Comparison of ENCODE assay signal across 20 cellular contexts in genomic region chr2:39733070-39733674, GRCh38. TPM values are rescaled to one million over a fixed set of nuclear protein-coding genes. Genes with fewer than 3 reads are reported as not detected.
DNase-seq lines count a peak whose midpoint lies in the region; FAIRE-seq and TF ChIP-seq lines count a peak whose summit lies in the region.
"Had no signal": no experiment of that assay in that cellular context is flagged by ENCODE, and none has a peak within 500 bp of the region (broad histone marks: within the 10 kb centered on the region; RNA-seq: fewer than 3 reads in every experiment).

No MANE protein-coding gene starts in this region.

- in situ Hi-C loops in mammary epithelial cell (cut with MboI; ENCODE audit: low sequenced_read_pairs in 2 of 2) (no loop called here), KBM-7 (cut with MboI; ENCODE audit: low pct_unique_long_range_greater_than_20kb, low sequenced_read_pairs) (no loop called here)

- H3K36me3 Mint-ChIP-seq in MCF 10A (ENCODE audit: insufficient read depth, unreplicated experiment) = peaks cover 64% of the 10 kb centered on the region
- peaks cover 7% of the 10 kb centered on the region for H3K36me3 Mint-ChIP-seq in astrocyte (ENCODE audit: low read depth, unreplicated experiment)

- no peaks in the 10 kb centered on the region for H3K9me3 ChIP-seq in mammary epithelial cell (replicated peaks; ENCODE audit: insufficient read depth, low read length)
- no peaks in the 10 kb centered on the region for H3K9me3 ChIP-seq in astrocyte (ENCODE audit: insufficient read depth, low read depth, low read length)
- H3K9me3 ChIP-seq: SK-N-SH had no signal

- no peak for TF ChIP-seq CTCF in mammary epithelial cell (conservative IDR thresholded peaks at IDR 0.05 in 1 of 2, IDR thresholded peaks at IDR 0.05 in 1 of 2; ENCODE audit: extremely low read depth in 1 of 2, insufficient read depth in 1 of 2, low read depth in 1 of 2, low read length in 2 of 2)
- no peak for TF ChIP-seq CTCF in MCF 10A (IDR thresholded peaks at IDR 0.05; ENCODE audit: unreplicated experiment)
- TF ChIP-seq CTCF in astrocyte (IDR thresholded peaks at IDR 0.05; ENCODE audit: insufficient read depth, low read depth, low read length) = no peak
- TF ChIP-seq CTCF in foreskin fibroblast (IDR thresholded peaks at IDR 0.05; ENCODE audit: low read depth, low read length) = no peak

- H3K27ac Mint-ChIP-seq in MCF 10A (ENCODE audit: low read depth, unreplicated experiment) (no peak overlapping the region), astrocyte (ENCODE audit: unreplicated experiment) (no peak overlapping the region)

- H3K79me2 ChIP-seq in mammary epithelial cell (ENCODE audit: insufficient read depth, low read length) (peaks cover 51% of the 10 kb centered on the region), astrocyte (ENCODE audit: insufficient read depth, low read length) (peaks cover 51% of the 10 kb centered on the region)

- intact Hi-C loops in mammary epithelial cell (cut with micrococcal nuclease) (no loop called here), MCF 10A (cut with micrococcal nuclease) (loop anchor here (5.0 kb wide), 1 partner anchor 786 kb away; no protein-coding TSS in a partner anchor)

- no peak for FAIRE-seq in astrocyte (lab: Jason Lieb, UNC)
- FAIRE-seq: D721Med, GM19239, H1 had no signal

- H3K9me3 Mint-ChIP-seq in MCF 10A (ENCODE audit: unreplicated experiment) = no peaks in the 10 kb centered on the region
- H3K9me3 Mint-ChIP-seq in astrocyte (ENCODE audit: unreplicated experiment) = peaks cover 4% of the 10 kb centered on the region

- H3K27me3 ChIP-seq in mammary epithelial cell (ENCODE audit: insufficient read depth, low read length) = no peaks in the 10 kb centered on the region
- H3K27me3 ChIP-seq in astrocyte (ENCODE audit: insufficient read depth, low read length) = no peaks in the 10 kb centered on the region

- DNase-seq in mammary epithelial cell = no peak
- no peak for DNase-seq in MCF 10A (ENCODE audit: unreplicated experiment)
- peak; percentile 53 for DNase-seq in astrocyte (ENCODE audit: low read depth)
- DNase-seq in foreskin fibroblast = peak; percentile 53 to 67
- peak; percentile 61 for DNase-seq in superior temporal gyrus (ENCODE audit: extremely low spot score)
- no peak for DNase-seq in kidney glomerular epithelial cell (lab: John Stamatoyannopoulos, UW)
- no peak for DNase-seq in KBM-7
- no peak for DNase-seq in KG1 (lab: John Stamatoyannopoulos, UW)
- DNase-seq: 8988T, DND-41, GF-D8, NCI-H1417 treated with DMSO at 0.1 percent for 48 hours, NCI-H1930, NCI-H226, SHP77 treated with DMSO at 0.1 percent for 48 hours, SK-N-SH had no signal

- H3K4me2 ChIP-seq in mammary epithelial cell (ENCODE audit: insufficient read depth, low read depth, low read length) = no peak overlapping the region
- no peak overlapping the region for H3K4me2 ChIP-seq in astrocyte (ENCODE audit: low read length)
- H3K4me2 ChIP-seq: SK-N-SH had no signal

- H3K4me3 Mint-ChIP-seq in MCF 10A (ENCODE audit: unreplicated experiment) (no peak overlapping the region), astrocyte (ENCODE audit: unreplicated experiment) (no peak overlapping the region)

- TSS peak; percentile 4 for BruUV-seq in mammary epithelial cell (replicated peaks; lab: Mats Ljungman, UMichigan)
- no TSS peak for BruUV-seq in MCF 10A (replicated peaks; lab: Mats Ljungman, UMichigan)

- dilution Hi-C loops in mammary epithelial cell (cut with HindIII; ENCODE audit: low sequenced_read_pairs) = no loop called here

- H3K4me3 ChIP-seq in mammary epithelial cell (replicated peaks in 1 of 3; ENCODE audit: insufficient read depth in 1 of 3, low read depth in 2 of 3, low read length in 3 of 3) (no peak overlapping the region), astrocyte (ENCODE audit: insufficient read depth, low read depth, low read length) (no peak overlapping the region), foreskin fibroblast (ENCODE audit: low read depth in 1 of 2, low read length in 2 of 2) (no peak overlapping the region)

- POLR2A ChIA-PET in MCF 10A (lab: Yijun Ruan, JAX) = interaction anchor here (1.4 kb wide), 1 partner anchor 13 kb away, joined by 4 read pairs; no protein-coding TSS in a partner anchor

- H3K27ac ChIP-seq in mammary epithelial cell (ENCODE audit: insufficient read depth, low read depth, low read length) (no peak overlapping the region), astrocyte (ENCODE audit: low read depth, low read length) (peak overlapping the region; percentile 23)
- H3K27ac ChIP-seq: C4-2B had no signal

- WGBS in mammary epithelial cell (ENCODE audit: low coverage, missing lambda C conversion rate) = 93% methylated on average over 10 of the region's 10 CpGs

- H3K4me1 ChIP-seq in mammary epithelial cell (ENCODE audit: insufficient read depth, low read length) (peaks cover 42% of the 10 kb centered on the region), astrocyte (ENCODE audit: insufficient read depth, low read length) (peaks cover 36% of the 10 kb centered on the region)

- H3K36me3 ChIP-seq in mammary epithelial cell (ENCODE audit: insufficient read depth, low read length) = peaks cover 2% of the 10 kb centered on the region
- peaks cover 16% of the 10 kb centered on the region for H3K36me3 ChIP-seq in astrocyte (ENCODE audit: insufficient read depth, low read length)

- H3K27me3 Mint-ChIP-seq in MCF 10A (ENCODE audit: insufficient read depth, unreplicated experiment) (no peaks in the 10 kb centered on the region), astrocyte (ENCODE audit: low read depth, unreplicated experiment) (no peaks in the 10 kb centered on the region)

- CTCF ChIA-PET in mammary epithelial cell (lab: Charles Lee; ENCODE audit: low non-redundant PET) (interaction anchor here (0.7 kb wide), 1 partner anchor 16 kb away, joined by 4 read pairs; no protein-coding TSS in a partner anchor), MCF 10A (lab: Yijun Ruan, JAX) (interaction anchor here (1.0 to 2.5 kb wide), 3 partner anchors 18 to 220 kb away, joined by 3 to 11 read pairs (median 4); no protein-coding TSS in a partner anchor)

- peaks cover 20% of the 10 kb centered on the region for H3K4me1 Mint-ChIP-seq in MCF 10A (ENCODE audit: insufficient read depth, unreplicated experiment)
- peaks cover 71% of the 10 kb centered on the region for H3K4me1 Mint-ChIP-seq in astrocyte (ENCODE audit: low read depth, unreplicated experiment)

- H2AFZ ChIP-seq in mammary epithelial cell (ENCODE audit: low read depth, low read length) (no peak overlapping the region), astrocyte (ENCODE audit: low read depth, low read length) (no peak overlapping the region)

- H3K9ac ChIP-seq in mammary epithelial cell (ENCODE audit: insufficient read depth, low read length) (no peak overlapping the region), astrocyte (ENCODE audit: low read length) (no peak overlapping the region)
- H3K9ac ChIP-seq: SK-N-SH had no signal

- no peaks in the 10 kb centered on the region for H4K20me1 ChIP-seq in mammary epithelial cell (ENCODE audit: insufficient read depth, low read length)
- no peaks in the 10 kb centered on the region for H4K20me1 ChIP-seq in astrocyte (ENCODE audit: insufficient read depth, low read length)

RNA-seq across cellular contexts. Expression of gene THUMPD2, which starts 45.9 kb away (rescaled TPM):
- 10 to 100 TPM; 15.0 to 15.7 TPM for total RNA-seq in mammary epithelial cell
- 8.4 TPM for polyA plus RNA-seq in mammary epithelial cell
- 4.2 TPM for polyA minus RNA-seq in mammary epithelial cell
- total RNA-seq in MCF 10A (2022) = 11.4 and 17.2 TPM in 2 replicates
- 9.4 and 11.5 TPM in 2 replicates for total RNA-seq in astrocyte

Comparison
In these comparisons a context has a peak if more than half of its experiments do, and no peak if none do; other contexts are left out.
1. DNase-seq: peak in astrocyte (single experiment), foreskin fibroblast (2 of 2) and superior temporal gyrus (single experiment); none in mammary epithelial cell (single experiment), MCF 10A (single experiment), kidney glomerular epithelial cell (single experiment), KBM-7 (single experiment) and KG1 (single experiment).